ENCODE assay signal across 1 cellular context in the genomic region with DNA sequence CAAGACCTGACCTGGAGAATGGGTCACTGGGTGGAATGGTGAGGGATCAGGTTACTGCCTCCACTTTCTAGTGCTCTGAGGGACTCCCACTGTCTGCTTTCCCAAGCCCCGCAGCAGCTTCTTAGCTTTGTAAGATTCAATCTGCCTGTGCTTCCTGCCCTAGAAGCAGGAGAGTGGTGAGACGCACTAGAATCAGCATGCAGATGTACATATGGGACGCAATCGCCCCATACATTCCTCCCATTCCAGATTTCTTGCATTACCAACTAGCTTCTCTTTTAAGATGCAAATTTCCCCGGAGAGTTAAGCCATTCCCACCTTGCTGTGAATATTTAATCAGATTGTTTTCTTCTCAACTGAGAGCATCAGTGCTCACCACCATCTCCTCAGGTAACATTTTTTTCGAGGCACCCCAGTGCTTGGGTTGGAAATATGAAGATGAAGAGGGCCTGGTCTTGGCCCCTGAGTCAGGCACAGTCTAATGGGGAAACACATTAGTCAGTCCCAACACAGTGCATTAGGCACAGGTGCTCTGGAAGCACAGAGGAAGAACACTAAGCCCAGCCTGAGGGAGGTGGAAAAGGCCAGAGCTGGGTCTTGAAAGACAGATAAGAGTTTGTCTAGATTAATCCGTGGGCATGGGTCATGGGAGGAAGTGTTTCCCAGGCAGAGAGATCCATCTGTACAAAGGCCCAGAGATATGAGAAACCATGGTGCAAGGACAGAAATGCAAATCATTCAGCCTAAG.
TF ChIP-seq lines count a peak whose summit lies in the region.

No MANE protein-coding gene starts in this region.

TF ChIP-seq in IMR-90, 13 proteins besides CTCF, POLR2A, EP300 and RAD21:
- TF ChIP-seq, protein P1, sequence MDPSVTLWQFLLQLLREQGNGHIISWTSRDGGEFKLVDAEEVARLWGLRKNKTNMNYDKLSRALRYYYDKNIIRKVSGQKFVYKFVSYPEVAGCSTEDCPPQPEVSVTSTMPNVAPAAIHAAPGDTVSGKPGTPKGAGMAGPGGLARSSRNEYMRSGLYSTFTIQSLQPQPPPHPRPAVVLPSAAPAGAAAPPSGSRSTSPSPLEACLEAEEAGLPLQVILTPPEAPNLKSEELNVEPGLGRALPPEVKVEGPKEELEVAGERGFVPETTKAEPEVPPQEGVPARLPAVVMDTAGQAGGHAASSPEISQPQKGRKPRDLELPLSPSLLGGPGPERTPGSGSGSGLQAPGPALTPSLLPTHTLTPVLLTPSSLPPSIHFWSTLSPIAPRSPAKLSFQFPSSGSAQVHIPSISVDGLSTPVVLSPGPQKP (IDR thresholded peaks at IDR 0.05; ENCODE audit: borderline replicate concordance, low read depth, low read length): no peak
- TF ChIP-seq NFE2L2 (IDR thresholded peaks at IDR 0.05; ENCODE audit: low read depth, low read length) (no peak), RCOR1 (IDR thresholded peaks at IDR 0.05; ENCODE audit: insufficient replicate concordance, low read length) (no peak), BHLHE40 (IDR thresholded peaks at IDR 0.05; ENCODE audit: low read depth, low read length) (no peak), FOS (IDR thresholded peaks at IDR 0.05; ENCODE audit: low read depth, low read length) (no peak), SMC3 (IDR thresholded peaks at IDR 0.05; ENCODE audit: low read depth, low read length) (no peak)
